Comparison of ENCODE assay signal across 8 cellular contexts in genomic region chr1:225809842-225810578, GRCh38. TPM values are rescaled to one million over a fixed set of nuclear protein-coding genes. Genes with fewer than 3 reads are reported as not detected.
A peak's percentile ranks its signal among the peaks of the same experiment; 100 is the strongest.
DNase-seq lines count a peak whose midpoint lies in the region; ATAC-seq and TF ChIP-seq lines count a peak whose summit lies in the region.

Gene EPHX1 (plus strand): TSS chr1:225810124. CDS start chr1:225828730, 18,606 bp downstream.

- in situ Hi-C loops in ACHN (cut with HindIII; ENCODE audit: low pct_ligation_motif_present, low pct_unique_long_range_greater_than_20kb, low sequenced_read_pairs): no loop called here

- peak; percentile 97 for ATAC-seq in HG03064 (IDR thresholded peaks at IDR 0.05; ENCODE audit: low read depth, unreplicated experiment)
- ATAC-seq in activated CD4-positive, CD25-positive, alpha-beta regulatory T cell treated with anti-CD3 and anti-CD28 coated beads, Interleukin-2, amount 50 U/mL, for 24 hours: peak; percentile 81 to 94

- TF ChIP-seq POLR2A in GM18526 (IDR thresholded peaks at IDR 0.05; ENCODE audit: extremely low read depth, insufficient read length): peak; percentile 42

- DNase-seq in ACHN (peak; percentile 92), NCI-H2171 (lab: John Stamatoyannopoulos, UW) (peak; percentile 72), cerebellum (ENCODE audit: low spot score) (peak; percentile 83), kidney tubule cell (ENCODE audit: low spot score) (peak; percentile 90)
- DNase-seq in stimulated activated CD4-positive, alpha-beta T cell treated with anti-CD3 and anti-CD28 coated beads, Interleukin-1b, Interleukin-23, amount 100 ng/mL, for 1 hour (ENCODE audit: low read depth in 2 of 2): peak; percentile 9 to 44

RNA-seq across cellular contexts. Expression of gene EPHX1, which starts in this region (rescaled TPM):
- 15.3 TPM for total RNA-seq in cerebellum

Comparison
In these comparisons a context has a peak if more than half of its experiments do, and no peak if none do; other contexts are left out.
1. Peak in every context shown above with its lines: DNase-seq and ATAC-seq.
2. DNase-seq: peak in every context shown above with its lines; median percentile 92 in ACHN; 90 in kidney tubule cell; 83 in cerebellum; 72 in NCI-H2171; 26 in stimulated activated CD4-positive, alpha-beta T cell treated with anti-CD3 and anti-CD28 coated beads, Interleukin-1b, Interleukin-23, amount 100 ng/mL, for 1 hour.